In genomic region chr17:69407759-69408158, GRCh38 we compare ENCODE assay signal across 28 cellular contexts.
"Had no signal": no experiment of that assay in that cellular context is flagged by ENCODE, and none has a peak within 500 bp of the region (broad histone marks: within the 10 kb centered on the region; RNA-seq: fewer than 3 reads in every experiment).

No MANE protein-coding gene starts in this region.

- H3K4me1 ChIP-seq: stomach, suprapubic skin, testis, thyroid gland, tibial artery, tibial nerve, transverse colon, upper lobe of left lung, upper lobe of right lung, uterus, vagina had no signal

- H3K36me3 Mint-ChIP-seq: stimulated activated effector memory CD8-positive, alpha-beta T cell treated with anti-CD3 and anti-CD28 coated beads, Interleukin-12 subunit alpha, Interleukin-12 subunit beta, amount 100 ng/mL, for 72 hours; stimulated activated memory B cell treated with anti-CD40 and anti-IgM and Interleukin-4, amounts not matched to agents 10 μg/mL and 1 μg/mL and 100 μg/mL, for 72 hours; stimulated activated naive B cell treated with anti-CD40 and anti-IgM and Interleukin-4, amounts not matched to agents 10 μg/mL and 1 μg/mL and 100 μg/mL, for 72 hours; type B pancreatic cell had no signal

- H3K27ac Mint-ChIP-seq: stimulated activated effector memory CD8-positive, alpha-beta T cell treated with anti-CD3 and anti-CD28 coated beads, Interleukin-12 subunit alpha, Interleukin-12 subunit beta, amount 100 ng/mL, for 72 hours; stimulated activated memory B cell treated with anti-CD40 and anti-IgM and Interleukin-4, amounts not matched to agents 10 μg/mL and 1 μg/mL and 100 μg/mL, for 72 hours; stimulated activated naive B cell treated with anti-CD40 and anti-IgM and Interleukin-4, amounts not matched to agents 10 μg/mL and 1 μg/mL and 100 μg/mL, for 72 hours; stimulated activated naive CD8-positive, alpha-beta T cell treated with anti-CD3 and anti-CD28 coated beads, Interleukin-15, amount 100 ng/mL, for 72 hours; stimulated activated naive CD8-positive, alpha-beta T cell treated with anti-CD3 and anti-CD28 coated beads, Interleukin-15, Interleukin-2, amounts not matched to agents 100 ng/mL and 50 ng/mL, for 24 hours; type B pancreatic cell had no signal

- H3K4me3 Mint-ChIP-seq: stimulated activated effector memory CD8-positive, alpha-beta T cell treated with anti-CD3 and anti-CD28 coated beads, Interleukin-12 subunit alpha, Interleukin-12 subunit beta, amount 100 ng/mL, for 72 hours; stimulated activated memory B cell treated with anti-CD40 and anti-IgM and Interleukin-4, amounts not matched to agents 10 μg/mL and 1 μg/mL and 100 μg/mL, for 72 hours; stimulated activated naive B cell treated with anti-CD40 and anti-IgM and Interleukin-4, amounts not matched to agents 10 μg/mL and 1 μg/mL and 100 μg/mL, for 72 hours; stimulated activated naive CD8-positive, alpha-beta T cell treated with anti-CD3 and anti-CD28 coated beads, Interleukin-15, amount 100 ng/mL, for 72 hours; stimulated activated naive CD8-positive, alpha-beta T cell treated with anti-CD3 and anti-CD28 coated beads, Interleukin-15, Interleukin-2, amounts not matched to agents 100 ng/mL and 50 ng/mL, for 24 hours; type B pancreatic cell had no signal

- ATAC-seq: stimulated activated effector memory CD8-positive, alpha-beta T cell treated with anti-CD3 and anti-CD28 coated beads, Interleukin-12 subunit alpha, Interleukin-12 subunit beta, amount 100 ng/mL, for 72 hours; stimulated activated memory B cell treated with anti-CD40 and anti-IgM and Interleukin-4, amounts not matched to agents 10 μg/mL and 1 μg/mL and 100 μg/mL, for 72 hours; stimulated activated naive B cell treated with anti-CD40 and anti-IgM and Interleukin-4, amounts not matched to agents 10 μg/mL and 1 μg/mL and 100 μg/mL, for 72 hours; stimulated activated naive CD8-positive, alpha-beta T cell treated with anti-CD3 and anti-CD28 coated beads, Interleukin-15, amount 100 ng/mL, for 72 hours; stimulated activated naive CD8-positive, alpha-beta T cell treated with anti-CD3 and anti-CD28 coated beads, Interleukin-15, Interleukin-2, amounts not matched to agents 100 U/mL and 50 U/mL, for 24 hours; upper lobe of right lung had no signal

- H3K9me3 ChIP-seq: stomach, suprapubic skin, testis, thoracic aorta, thyroid gland, tibial artery, tibial nerve, transverse colon, upper lobe of left lung, upper lobe of right lung, uterus, vagina had no signal

- H3K36me3 ChIP-seq: stomach, suprapubic skin, thoracic aorta, thyroid gland, tibial artery, tibial nerve, transverse colon, upper lobe of left lung, upper lobe of right lung, uterus, vagina had no signal

- H3K27me3 ChIP-seq: stomach, suprapubic skin, testis, thyroid gland, tibial artery, transverse colon, upper lobe of left lung, upper lobe of right lung, uterus, vagina had no signal

- H3K4me3 ChIP-seq: stomach, suprapubic skin, testis, thoracic aorta, thyroid gland, tibial artery, tibial nerve, transverse colon, upper lobe of left lung, upper lobe of right lung, uterus, vagina had no signal

- H3K27ac ChIP-seq: stomach, suprapubic skin, testis, thoracic aorta, thyroid gland, tibial artery, tibial nerve, transverse colon, upper lobe of left lung, upper lobe of right lung, uterus, vagina had no signal

- DNase-seq: stimulated activated CD4-positive, alpha-beta T cell treated with anti-CD3 and anti-CD28 coated beads, Interleukin-2, amount 100 ng/mL, for 48 hours; stimulated activated CD4-positive, alpha-beta T cell treated with anti-CD3 and anti-CD28 coated beads, Interleukin-4, amount 100 ng/mL, for 1 hour; stimulated activated CD4-positive, alpha-beta T cell treated with anti-CD3 and anti-CD28 coated beads, Interleukin-4, amount 100 ng/mL, for 24 hours; stimulated activated CD4-positive, alpha-beta T cell treated with anti-CD3 and anti-CD28 coated beads, Interleukin-4, amount 100 ng/mL, for 4 hours; stimulated activated CD8-positive, alpha-beta memory T cell treated with anti-CD3 and anti-CD28 coated beads, Interleukin-4, amount 100 ng/mL, for 48 hours; stimulated activated naive B cell treated with anti-CD40 and anti-IgM and Interleukin-4, amounts not matched to agents 10 μg/mL and 1 μg/mL and 100 μg/mL, for 72 hours; stimulated activated naive CD4-positive, alpha-beta T cell; stimulated activated naive CD4-positive, alpha-beta T cell treated with Interleukin-2 at 50 U/mL for 16 hours; stimulated activated naive CD8-positive, alpha-beta T cell treated with anti-CD3 and anti-CD28 coated beads, Interleukin-15, amount 100 ng/mL, for 72 hours; stimulated activated naive CD8-positive, alpha-beta T cell treated with anti-CD3 and anti-CD28 coated beads, Interleukin-15, Interleukin-2, amounts not matched to agents 100 U/mL and 50 U/mL, for 24 hours; stomach; substantia nigra; testis; thyroid gland; tibial artery; transverse colon; upper lobe of left lung; upper lobe of right lung; uterus had no signal

- H3K4me1 Mint-ChIP-seq: stimulated activated effector memory CD8-positive, alpha-beta T cell treated with anti-CD3 and anti-CD28 coated beads, Interleukin-12 subunit alpha, Interleukin-12 subunit beta, amount 100 ng/mL, for 72 hours; stimulated activated memory B cell treated with anti-CD40 and anti-IgM and Interleukin-4, amounts not matched to agents 10 μg/mL and 1 μg/mL and 100 μg/mL, for 72 hours; stimulated activated naive B cell treated with anti-CD40 and anti-IgM and Interleukin-4, amounts not matched to agents 10 μg/mL and 1 μg/mL and 100 μg/mL, for 72 hours; stimulated activated naive CD8-positive, alpha-beta T cell treated with anti-CD3 and anti-CD28 coated beads, Interleukin-15, amount 100 ng/mL, for 72 hours had no signal

- H3K9me3 Mint-ChIP-seq: stimulated activated effector memory CD8-positive, alpha-beta T cell treated with anti-CD3 and anti-CD28 coated beads, Interleukin-12 subunit alpha, Interleukin-12 subunit beta, amount 100 ng/mL, for 72 hours; stimulated activated memory B cell treated with anti-CD40 and anti-IgM and Interleukin-4, amounts not matched to agents 10 μg/mL and 1 μg/mL and 100 μg/mL, for 72 hours; stimulated activated naive B cell treated with anti-CD40 and anti-IgM and Interleukin-4, amounts not matched to agents 10 μg/mL and 1 μg/mL and 100 μg/mL, for 72 hours; stimulated activated naive CD8-positive, alpha-beta T cell treated with anti-CD3 and anti-CD28 coated beads, Interleukin-15, amount 100 ng/mL, for 72 hours; stimulated activated naive CD8-positive, alpha-beta T cell treated with anti-CD3 and anti-CD28 coated beads, Interleukin-15, Interleukin-2, amounts not matched to agents 100 ng/mL and 50 ng/mL, for 24 hours; type B pancreatic cell had no signal

- FAIRE-seq: urothelium cell line had no signal

- H3K27me3 Mint-ChIP-seq: stimulated activated memory B cell treated with anti-CD40 and anti-IgM and Interleukin-4, amounts not matched to agents 10 μg/mL and 1 μg/mL and 100 μg/mL, for 72 hours; stimulated activated naive CD8-positive, alpha-beta T cell treated with anti-CD3 and anti-CD28 coated beads, Interleukin-15, amount 100 ng/mL, for 72 hours; stimulated activated naive CD8-positive, alpha-beta T cell treated with anti-CD3 and anti-CD28 coated beads, Interleukin-15, Interleukin-2, amounts not matched to agents 100 ng/mL and 50 ng/mL, for 24 hours; type B pancreatic cell had no signal
